Comparison of ENCODE assay signal across 8 cellular contexts in the genomic region with DNA sequence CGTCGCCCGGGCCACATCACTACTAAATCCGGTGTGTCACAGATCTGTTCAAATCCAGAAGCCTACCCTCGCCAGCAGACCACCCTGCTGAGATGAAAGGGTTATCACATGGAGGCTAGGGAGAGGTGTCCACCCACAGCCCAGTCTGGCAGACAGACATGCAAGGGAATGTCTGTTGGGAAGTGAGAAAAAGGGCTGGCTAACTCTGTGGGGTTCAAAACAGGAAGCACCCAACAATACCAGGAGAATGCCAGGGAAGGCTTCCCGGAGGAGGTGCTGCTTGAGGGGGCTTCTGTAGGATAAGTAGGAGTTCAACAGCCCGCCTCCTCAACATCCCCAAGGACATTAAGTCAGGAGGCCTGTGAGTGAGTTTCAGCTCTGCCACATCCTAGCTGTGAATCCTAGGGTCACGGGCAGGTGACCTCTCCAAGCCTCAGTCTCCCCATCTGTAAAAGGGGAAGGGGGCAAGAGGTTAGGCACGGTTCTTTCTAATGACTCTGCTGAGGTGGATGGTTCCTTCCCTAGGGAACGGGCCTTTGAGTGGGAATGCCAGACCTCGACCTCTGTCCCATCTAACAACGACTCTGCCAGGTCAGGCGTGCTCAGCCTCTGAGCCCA. TPM values are rescaled to one million over a fixed set of nuclear protein-coding genes. Genes with fewer than 3 reads are reported as not detected.
DNase-seq lines count a peak whose midpoint lies in the region; ATAC-seq and TF ChIP-seq lines count a peak whose summit lies in the region.
"Had no signal": no experiment of that assay in that cellular context is flagged by ENCODE, and none has a peak within 500 bp of the region (broad histone marks: within the 10 kb centered on the region; RNA-seq: fewer than 3 reads in every experiment).

No MANE protein-coding gene starts in this region.

- no peak for DNase-seq in activated T-helper 1 cell treated with anti-CD3 and anti-CD28 coated beads, Interleukin-12 subunit alpha, Interleukin-12 subunit beta, Interleukin-2, Interleukin-4 antibody, amounts not matched to agents 30 ng/mL and 10 ng/mL and 1 ng/mL, durations not matched to agents 14 hours and 24 hours and 36 hours (ENCODE audit: low spot score)
- DNase-seq in immature natural killer cell, result no peak
- DNase-seq in stomach, result no peak
- DNase-seq in SW480 (ENCODE audit: low spot score), result no peak
- no peak for DNase-seq in stimulated activated CD4-positive, alpha-beta T cell treated with anti-CD3 and anti-CD28 coated beads, Interleukin-4, amount 100 ng/mL, for 4 hours

- H3K9ac ChIP-seq in HUES64 (ENCODE audit: low read depth, low read length), result peak overlapping the region; percentile 62

- H3K9me3 Mint-ChIP-seq in activated T-helper 1 cell treated with anti-CD3 and anti-CD28 coated beads, Interleukin-12 subunit alpha, Interleukin-12 subunit beta, Interleukin-2, Interleukin-4 antibody, amounts not matched to agents 30 ng/mL and 10 ng/mL and 1 ng/mL, durations not matched to agents 14 hours and 24 hours and 36 hours, result no peaks in the 10 kb centered on the region
- H3K9me3 Mint-ChIP-seq in immature natural killer cell, result no peaks in the 10 kb centered on the region

- TF ChIP-seq EP300 in stomach (IDR thresholded peaks at IDR 0.05), result no peak

- ATAC-seq in HG03432 (IDR thresholded peaks at IDR 0.05; ENCODE audit: unreplicated experiment), result no peak

- peak overlapping the region; percentile 90 for H3K4me3 Mint-ChIP-seq in activated T-helper 1 cell treated with anti-CD3 and anti-CD28 coated beads, Interleukin-12 subunit alpha, Interleukin-12 subunit beta, Interleukin-2, Interleukin-4 antibody, amounts not matched to agents 30 ng/mL and 10 ng/mL and 1 ng/mL, durations not matched to agents 14 hours and 24 hours and 36 hours
- peak overlapping the region; percentile 91 to 98 (median 96) for H3K4me3 Mint-ChIP-seq in immature natural killer cell

- H3K9me3 ChIP-seq in HUES64 (ENCODE audit: insufficient read depth, low read depth, low read length), result no peaks in the 10 kb centered on the region; the same call in 1 of the 2 replicates
- H3K9me3 ChIP-seq in stomach, result no peaks in the 10 kb centered on the region

- intact Hi-C loops in activated T-helper 1 cell treated with anti-CD3 and anti-CD28 coated beads, Interleukin-12 subunit alpha, Interleukin-12 subunit beta, Interleukin-2, Interleukin-4 antibody, amounts not matched to agents 30 ng/mL and 10 ng/mL and 1 ng/mL, durations not matched to agents 14 hours and 24 hours and 36 hours (cut with micrococcal nuclease), result loop anchor here (5.0 kb wide), 1 partner anchor 42 kb away; no protein-coding TSS in a partner anchor
- intact Hi-C loops in stomach (cut with DNase I; ENCODE audit: low total_unique reads), result no loop called here

- TF ChIP-seq CTCF in stomach (IDR thresholded peaks at IDR 0.05), result no peak

- H3K4me1 ChIP-seq in HUES64 (ENCODE audit: insufficient read depth, low read length) (peaks cover 6% of the 10 kb centered on the region), stomach (peaks cover 6 to 57% (median 31%) of the 10 kb centered on the region in 4 donors)

- H3K4me1 Mint-ChIP-seq in activated T-helper 1 cell treated with anti-CD3 and anti-CD28 coated beads, Interleukin-12 subunit alpha, Interleukin-12 subunit beta, Interleukin-2, Interleukin-4 antibody, amounts not matched to agents 30 ng/mL and 10 ng/mL and 1 ng/mL, durations not matched to agents 14 hours and 24 hours and 36 hours (ENCODE audit: low read depth), result peaks cover 80% of the 10 kb centered on the region
- H3K4me1 Mint-ChIP-seq in immature natural killer cell, result peaks cover 86 to 88% of the 10 kb centered on the region in 2 donors

- no peaks in the 10 kb centered on the region for H3K27me3 Mint-ChIP-seq in activated T-helper 1 cell treated with anti-CD3 and anti-CD28 coated beads, Interleukin-12 subunit alpha, Interleukin-12 subunit beta, Interleukin-2, Interleukin-4 antibody, amounts not matched to agents 30 ng/mL and 10 ng/mL and 1 ng/mL, durations not matched to agents 14 hours and 24 hours and 36 hours (ENCODE audit: insufficient read depth)
- peaks cover 5 to 16% (median 16%) of the 10 kb centered on the region in 3 donors for H3K27me3 Mint-ChIP-seq in immature natural killer cell (ENCODE audit: low read depth in 3 of 3)

- 44% methylated on average over 10 of the region's 13 CpGs for WGBS in HUES64
- WGBS in stomach, 5 donors, result 53 to 61% (median 54%) methylated on average over 12 to 13 of the region's 13 CpGs

- no peaks in the 10 kb centered on the region for H3K27me3 ChIP-seq in HUES64 (ENCODE audit: insufficient read depth, low read length)
- peaks cover 0 to 1% (median 0%) of the 10 kb centered on the region in 3 donors for H3K27me3 ChIP-seq in stomach

- peaks cover 17% of the 10 kb centered on the region for H3K36me3 Mint-ChIP-seq in activated T-helper 1 cell treated with anti-CD3 and anti-CD28 coated beads, Interleukin-12 subunit alpha, Interleukin-12 subunit beta, Interleukin-2, Interleukin-4 antibody, amounts not matched to agents 30 ng/mL and 10 ng/mL and 1 ng/mL, durations not matched to agents 14 hours and 24 hours and 36 hours (ENCODE audit: low read depth)
- peaks cover 11 to 12% (median 12%) of the 10 kb centered on the region in 3 donors for H3K36me3 Mint-ChIP-seq in immature natural killer cell

- peaks cover 18% of the 10 kb centered on the region for H3K36me3 ChIP-seq in HUES64 (ENCODE audit: insufficient read depth, low read length)
- no peaks in the 10 kb centered on the region for H3K36me3 ChIP-seq in stomach

- peak overlapping the region; percentile 81 for H3K27ac Mint-ChIP-seq in activated T-helper 1 cell treated with anti-CD3 and anti-CD28 coated beads, Interleukin-12 subunit alpha, Interleukin-12 subunit beta, Interleukin-2, Interleukin-4 antibody, amounts not matched to agents 30 ng/mL and 10 ng/mL and 1 ng/mL, durations not matched to agents 14 hours and 24 hours and 36 hours
- peak overlapping the region; percentile 91 to 97 (median 95) for H3K27ac Mint-ChIP-seq in immature natural killer cell

- H3K27ac ChIP-seq in HUES64 (ENCODE audit: low read depth, low read length) (no peak overlapping the region), stomach (peak overlapping the region; percentile 74 to 92 (median 85))

- no peak for TF ChIP-seq POLR2A in stomach (IDR thresholded peaks at IDR 0.05)

- H3K4me3 ChIP-seq in HUES64 (ENCODE audit: low read length) (peak overlapping the region; percentile 78), stomach (peak overlapping the region; percentile 88 to 94 (median 92))

RNA-seq across cellular contexts. Expression of a gene that starts 1.1 kb away (rescaled TPM):
- polyA plus RNA-seq in HUES64 (2013, experiment 1 of 2), result 34.5 TPM
- polyA plus RNA-seq in HUES64 (2013, experiment 2 of 2), result 35.2 TPM
- 36.1 and 37.0 TPM in 2 replicates for total RNA-seq in activated T-helper 1 cell treated with anti-CD3 and anti-CD28 coated beads, Interleukin-12 subunit alpha, Interleukin-12 subunit beta, Interleukin-2, Interleukin-4 antibody, amounts not matched to agents 30 ng/mL and 10 ng/mL and 1 ng/mL, durations not matched to agents 14 hours and 24 hours and 36 hours
- polyA plus RNA-seq in immature natural killer cell (100 to 1,000 TPM; 352 to 519 (median 512) TPM), stomach (1 to 10 TPM; 5.3 to 7.1 (median 6.6) TPM)
- 10 to 100 TPM in 4 of 5 donors, 1 to 10 TPM in 1; 9.7 to 88.3 (median 13.8) TPM for total RNA-seq in stomach

RNA-seq across cellular contexts. Expression of a gene that starts 29.0 kb away (rescaled TPM):
- 4.6 TPM for polyA plus RNA-seq in HUES64 (2013, experiment 1 of 2)
- 3.0 TPM for polyA plus RNA-seq in HUES64 (2013, experiment 2 of 2)
- total RNA-seq in activated T-helper 1 cell treated with anti-CD3 and anti-CD28 coated beads, Interleukin-12 subunit alpha, Interleukin-12 subunit beta, Interleukin-2, Interleukin-4 antibody, amounts not matched to agents 30 ng/mL and 10 ng/mL and 1 ng/mL, durations not matched to agents 14 hours and 24 hours and 36 hours, result not detected in 2 replicates
- polyA plus RNA-seq in immature natural killer cell (not detected), stomach (1 to 10 TPM in 1 of 3 donors, under 1 TPM in 2; 0.20 to 1.2 (median 0.68) TPM)
- under 1 TPM in 1 of 5 donors, not detected in 4; 0.55 TPM for total RNA-seq in stomach
- total RNA-seq: glomerular endothelial cell had no signal

RNA-seq across cellular contexts. Expression of a gene that starts 32.9 kb away (rescaled TPM):
- polyA plus RNA-seq in HUES64 (2013, experiment 1 of 2), result 1.3 TPM
- polyA plus RNA-seq in HUES64 (2013, experiment 2 of 2), result 0.95 TPM
- not detected in 2 replicates for total RNA-seq in activated T-helper 1 cell treated with anti-CD3 and anti-CD28 coated beads, Interleukin-12 subunit alpha, Interleukin-12 subunit beta, Interleukin-2, Interleukin-4 antibody, amounts not matched to agents 30 ng/mL and 10 ng/mL and 1 ng/mL, durations not matched to agents 14 hours and 24 hours and 36 hours
- polyA plus RNA-seq in immature natural killer cell (under 1 TPM in 2 of 3 donors, not detected in 1; 0.46 to 0.95 TPM), stomach (not detected)
- not detected for total RNA-seq in stomach
- total RNA-seq: glomerular endothelial cell had no signal
